Comparison of ENCODE assay signal across 1 cellular context in the genomic region with DNA sequence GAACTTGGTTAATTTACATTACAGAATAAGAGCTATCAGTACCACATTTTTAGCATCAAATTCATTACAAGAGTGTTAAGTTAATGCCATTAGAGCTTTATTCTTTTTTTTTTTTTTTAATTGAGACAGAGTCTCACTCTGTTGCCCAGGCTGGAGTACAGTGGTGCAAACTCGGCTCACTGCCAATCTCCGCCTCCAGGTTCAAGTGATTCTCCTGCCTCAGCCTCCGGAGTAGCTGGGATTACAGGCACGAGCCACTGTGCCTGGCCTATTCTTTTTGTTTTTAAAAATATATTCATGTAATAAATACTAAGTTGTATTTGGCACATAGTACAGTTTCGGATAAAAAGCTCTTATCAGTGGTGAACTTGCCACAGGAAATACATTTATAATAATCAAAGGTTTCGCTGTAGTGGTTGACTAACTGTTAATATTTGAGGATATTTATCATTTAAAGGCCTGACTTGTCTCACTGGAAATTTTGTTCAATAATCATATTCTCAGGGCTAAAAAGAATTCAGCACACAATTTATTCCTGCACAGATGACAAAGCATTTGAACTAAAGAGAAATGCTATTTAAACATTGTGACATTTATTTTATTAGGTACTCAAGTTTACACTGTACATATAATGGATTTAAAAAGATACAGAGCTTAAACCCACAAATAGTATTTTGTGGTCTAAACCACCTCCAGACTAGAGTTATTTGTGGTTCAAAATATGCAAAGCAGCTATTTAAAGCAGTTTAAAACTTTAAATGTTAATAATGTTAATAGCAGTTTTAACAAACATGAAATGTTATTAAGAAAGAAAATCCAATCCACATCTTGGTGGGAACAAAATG.
TF ChIP-seq lines count a peak whose summit lies in the region.

No MANE protein-coding gene starts in this region.

TF ChIP-seq in endothelial cell of umbilical vein, 7 proteins besides CTCF, POLR2A, EP300 and RAD21:
- TF ChIP-seq POLR2AphosphoS5 (IDR thresholded peaks at IDR 0.05; ENCODE audit: insufficient read depth, low read depth, low read length), result no peak
- TF ChIP-seq, protein P1, sequence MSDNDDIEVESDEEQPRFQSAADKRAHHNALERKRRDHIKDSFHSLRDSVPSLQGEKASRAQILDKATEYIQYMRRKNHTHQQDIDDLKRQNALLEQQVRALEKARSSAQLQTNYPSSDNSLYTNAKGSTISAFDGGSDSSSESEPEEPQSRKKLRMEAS (IDR thresholded peaks at IDR 0.05; ENCODE audit: insufficient read depth, insufficient read length), result no peak
- peak; percentile 62 for TF ChIP-seq GATA2 (IDR thresholded peaks at IDR 0.05; ENCODE audit: insufficient read depth, insufficient read length, low read depth, low read length)
- no peak for TF ChIP-seq MYC (IDR thresholded peaks at IDR 0.05; ENCODE audit: low read depth, low read length)
- TF ChIP-seq FOS (IDR thresholded peaks at IDR 0.05; ENCODE audit: borderline replicate concordance, insufficient read depth, low read length), result no peak
TF ChIP-seq in endothelial cell of umbilical vein: peak in this region for 1.
